ENCODE assay signal across 12 cellular contexts in genomic region chr19:27795369-27795768, GRCh38.
DNase-seq lines count a peak whose midpoint lies in the region; ATAC-seq and TF ChIP-seq lines count a peak whose summit lies in the region.
"Had no signal": no experiment of that assay in that cellular context is flagged by ENCODE, and none has a peak within 500 bp of the region (broad histone marks: within the 10 kb centered on the region; RNA-seq: fewer than 3 reads in every experiment).

No MANE protein-coding gene starts in this region.

- no peak for TF ChIP-seq POLR2A in NB4 (IDR thresholded peaks at IDR 0.05; ENCODE audit: extremely low read depth, insufficient read length)

- H3K4me3 ChIP-seq in NB4 (ENCODE audit: low read depth, low read length) (peak overlapping the region; percentile 94), coronary artery (peak overlapping the region; percentile 97)

- DNase-seq in activated CD4-positive, alpha-beta T cell treated with anti-CD3 and anti-CD28 coated beads, Interleukin-2, amount 10 ng/mL, durations not matched to agents 24 days and 14 days = no peak
- DNase-seq in activated CD4-positive, alpha-beta T cell treated with anti-CD3 and anti-CD28 coated beads for 48 hours = no peak
- DNase-seq in NB4 (ENCODE audit: low read depth) (no peak), coronary artery (ENCODE audit: low spot score) (no peak), osteocyte (ENCODE audit: extremely low spot score, unreplicated experiment) (peak; percentile 66), NCI-H2171 (lab: John Stamatoyannopoulos, UW) (no peak), NCI-H1694 (lab: John Stamatoyannopoulos, UW) (no peak)
- no peak for DNase-seq in stimulated activated naive B cell treated with anti-CD40 and anti-IgM and Interleukin-4, amounts not matched to agents 10 μg/mL and 1 μg/mL and 100 μg/mL, for 72 hours
- DNase-seq: ACHN, activated gamma-delta T cell treated with Interleukin-2 at 50 U/mL for 16 hours, MM.1S, NCI-H226 had no signal

- no peak for ATAC-seq in stimulated activated naive B cell treated with anti-CD40 and anti-IgM and Interleukin-4, amounts not matched to agents 10 μg/mL and 1 μg/mL and 100 μg/mL, for 72 hours (replicated peaks)

- H3K9me3 Mint-ChIP-seq in activated CD4-positive, alpha-beta T cell treated with anti-CD3 and anti-CD28 coated beads, Interleukin-2, amount 10 ng/mL, durations not matched to agents 24 days and 14 days = no peaks in the 10 kb centered on the region
- H3K9me3 Mint-ChIP-seq in osteocyte (ENCODE audit: unreplicated experiment) = peaks cover 7% of the 10 kb centered on the region
- H3K9me3 Mint-ChIP-seq in stimulated activated naive B cell treated with anti-CD40 and anti-IgM and Interleukin-4, amounts not matched to agents 10 μg/mL and 1 μg/mL and 100 μg/mL, for 72 hours = no peaks in the 10 kb centered on the region

- peaks cover 22% of the 10 kb centered on the region for H3K4me1 Mint-ChIP-seq in activated CD4-positive, alpha-beta T cell treated with anti-CD3 and anti-CD28 coated beads, Interleukin-2, amount 10 ng/mL, durations not matched to agents 24 days and 14 days
- H3K4me1 Mint-ChIP-seq in osteocyte (ENCODE audit: unreplicated experiment) = peaks cover 26% of the 10 kb centered on the region
- peaks cover 7 to 38% of the 10 kb centered on the region in 2 donors for H3K4me1 Mint-ChIP-seq in stimulated activated naive B cell treated with anti-CD40 and anti-IgM and Interleukin-4, amounts not matched to agents 10 μg/mL and 1 μg/mL and 100 μg/mL, for 72 hours

- intact Hi-C loops in activated CD4-positive, alpha-beta T cell treated with anti-CD3 and anti-CD28 coated beads, Interleukin-2, amount 10 ng/mL, durations not matched to agents 24 days and 14 days (cut with micrococcal nuclease) = no loop called here

- peak overlapping the region; percentile 49 for H3K4me3 Mint-ChIP-seq in activated CD4-positive, alpha-beta T cell treated with anti-CD3 and anti-CD28 coated beads, Interleukin-2, amount 10 ng/mL, durations not matched to agents 24 days and 14 days
- peak overlapping the region; percentile 50 for H3K4me3 Mint-ChIP-seq in osteocyte (ENCODE audit: unreplicated experiment)
- H3K4me3 Mint-ChIP-seq in stimulated activated naive B cell treated with anti-CD40 and anti-IgM and Interleukin-4, amounts not matched to agents 10 μg/mL and 1 μg/mL and 100 μg/mL, for 72 hours = peak overlapping the region in 1 of 2 donors; percentile 11

- H3K27ac ChIP-seq in coronary artery = no peak overlapping the region

- H3K27me3 Mint-ChIP-seq in activated CD4-positive, alpha-beta T cell treated with anti-CD3 and anti-CD28 coated beads, Interleukin-2, amount 10 ng/mL, durations not matched to agents 24 days and 14 days = no peaks in the 10 kb centered on the region
- no peaks in the 10 kb centered on the region for H3K27me3 Mint-ChIP-seq in osteocyte (ENCODE audit: unreplicated experiment)
- H3K27me3 Mint-ChIP-seq in stimulated activated naive B cell treated with anti-CD40 and anti-IgM and Interleukin-4, amounts not matched to agents 10 μg/mL and 1 μg/mL and 100 μg/mL, for 72 hours = no peaks in the 10 kb centered on the region

- no peak overlapping the region for H3K27ac Mint-ChIP-seq in activated CD4-positive, alpha-beta T cell treated with anti-CD3 and anti-CD28 coated beads, Interleukin-2, amount 10 ng/mL, durations not matched to agents 24 days and 14 days
- H3K27ac Mint-ChIP-seq in osteocyte (ENCODE audit: unreplicated experiment) = no peak overlapping the region
- no peak overlapping the region for H3K27ac Mint-ChIP-seq in stimulated activated naive B cell treated with anti-CD40 and anti-IgM and Interleukin-4, amounts not matched to agents 10 μg/mL and 1 μg/mL and 100 μg/mL, for 72 hours

- TF ChIP-seq CTCF in NB4 (IDR thresholded peaks at IDR 0.05; ENCODE audit: low read depth, low read length) (no peak), coronary artery (IDR thresholded peaks at IDR 0.05) (no peak), osteocyte (IDR thresholded peaks at IDR 0.05) (no peak)

- H3K36me3 Mint-ChIP-seq in activated CD4-positive, alpha-beta T cell treated with anti-CD3 and anti-CD28 coated beads, Interleukin-2, amount 10 ng/mL, durations not matched to agents 24 days and 14 days (ENCODE audit: low read depth) = peaks cover 34% of the 10 kb centered on the region
- H3K36me3 Mint-ChIP-seq in osteocyte (ENCODE audit: unreplicated experiment) = peaks cover 12% of the 10 kb centered on the region
- peaks cover 16 to 29% of the 10 kb centered on the region in 2 donors for H3K36me3 Mint-ChIP-seq in stimulated activated naive B cell treated with anti-CD40 and anti-IgM and Interleukin-4, amounts not matched to agents 10 μg/mL and 1 μg/mL and 100 μg/mL, for 72 hours
